28 cellular contexts compared by ENCODE assay signal in genomic region chr6:20124545-20124944, GRCh38.
"Had no signal": no experiment of that assay in that cellular context is flagged by ENCODE, and none has a peak within 500 bp of the region (broad histone marks: within the 10 kb centered on the region; RNA-seq: fewer than 3 reads in every experiment).

No MANE protein-coding gene starts in this region.

- ATAC-seq: activated CD4-positive, CD25-positive, alpha-beta regulatory T cell treated with anti-CD3 and anti-CD28 coated beads, Interleukin-2, amount 50 U/mL, for 24 hours; activated CD8-positive, alpha-beta memory T cell treated with anti-CD3 and anti-CD28 coated beads, Interleukin-2, amount 10 ng/mL, durations not matched to agents 7 days and 5 days; activated CD8-positive, alpha-beta T cell treated with anti-CD3 and anti-CD28 coated beads, Interleukin-2, amount 10 ng/mL, durations not matched to agents 7 days and 5 days; activated naive CD8-positive, alpha-beta T cell treated with anti-CD3 and anti-CD28 coated beads, Interleukin-2, amount 50 U/mL, for 24 hours; body of pancreas; esophagus mucosa; T-helper 17 cell had no signal

- H3K27ac ChIP-seq: adrenal gland, body of pancreas, coronary artery, dorsolateral prefrontal cortex, WERI-Rb-1 had no signal

- H3K4me3 ChIP-seq: adrenal gland, body of pancreas, coronary artery, dorsolateral prefrontal cortex had no signal

- H3K27me3 ChIP-seq: adrenal gland, body of pancreas had no signal

- H3K9me3 ChIP-seq: adrenal gland, body of pancreas had no signal

- DNase-seq: activated B cell treated with CpG ODN at 0.5 μM for 24 hours; activated CD4-positive, alpha-beta T cell treated with anti-CD3 and anti-CD28 coated beads for 48 hours; activated CD4-positive, alpha-beta T cell treated with anti-CD3 and anti-CD28 coated beads, Interleukin-2, amount 50 U/mL, for 1 hour; activated CD4-positive, alpha-beta T cell treated with anti-CD3 and anti-CD28 coated beads, Interleukin-2, amount 50 U/mL, for 48 hours; activated CD8-positive, alpha-beta memory T cell treated with anti-CD3 and anti-CD28 coated beads, Interleukin-2, amount 10 ng/mL, durations not matched to agents 7 days and 5 days; activated CD8-positive, alpha-beta memory T cell treated with anti-CD3 and anti-CD28 coated beads, Interleukin-2, amount 50 U/mL, for 4 hours; activated CD8-positive, alpha-beta T cell treated with anti-CD3 and anti-CD28 coated beads, Interleukin-2, amount 10 ng/mL, durations not matched to agents 7 days and 5 days; activated effector memory CD4-positive, alpha-beta T cell treated with anti-CD3 and anti-CD28 coated beads, Interleukin-2, amount 50 U/mL, for 16 hours; activated naive CD4-positive, alpha-beta T cell treated with anti-CD3 and anti-CD28 coated beads for 36 hours; activated naive CD8-positive, alpha-beta T cell treated with anti-CD3 and anti-CD28 coated beads for 36 hours; activated naive CD8-positive, alpha-beta T cell treated with anti-CD3 and anti-CD28 coated beads, Interleukin-2, amount 50 U/mL, for 24 hours; activated T-cell treated with anti-CD3 and anti-CD28 coated beads, Interleukin-2, amount 50 U/mL, for 1 hour; activated T-cell treated with anti-CD3 and anti-CD28 coated beads, Interleukin-2, amount 50 U/mL, for 48 hours; adrenal gland; amygdala; aorta; body of pancreas; dorsolateral prefrontal cortex; effector memory CD4-positive, alpha-beta T cell; endodermal cell; foreskin fibroblast; T-helper 1 cell; T-helper 17 cell; T1000; WERI-Rb-1 had no signal

- H3K36me3 ChIP-seq: adrenal gland, WERI-Rb-1 had no signal
